In genomic region chr6:129731396-129731795, GRCh38 we compare ENCODE assay signal across 27 cellular contexts. TPM values are rescaled to one million over a fixed set of nuclear protein-coding genes. Genes with fewer than 3 reads are reported as not detected.
A peak's percentile ranks its signal among the peaks of the same experiment; 100 is the strongest.
DNase-seq lines count a peak whose midpoint lies in the region; ATAC-seq, FAIRE-seq and TF ChIP-seq lines count a peak whose summit lies in the region.
"Had no signal": no experiment of that assay in that cellular context is flagged by ENCODE, and none has a peak within 500 bp of the region (broad histone marks: within the 10 kb centered on the region; RNA-seq: fewer than 3 reads in every experiment).

No MANE protein-coding gene starts in this region.

- H3K4me1 ChIP-seq in Caco-2 (peaks cover 24% of the 10 kb centered on the region), IMR-90 (ENCODE audit: control insufficient read depth, insufficient read depth, low read length) (no peaks in the 10 kb centered on the region), astrocyte (ENCODE audit: insufficient read depth, low read length) (no peaks in the 10 kb centered on the region)
- H3K4me1 ChIP-seq: psoas muscle, SJCRH30, uterus had no signal

- CTCF ChIA-PET in Caco-2 (lab: Charles Lee) (interaction anchor here (0.6 to 3.2 kb wide), 8 partner anchors 22 to 1562 kb away, joined by 3 to 15 read pairs (median 6); partner anchors contain the start of gene ARHGAP18), IMR-90 (lab: Yijun Ruan, JAX) (interaction anchor here (1.1 kb wide), 1 partner anchor 58 kb away, joined by 4 read pairs; no protein-coding TSS in a partner anchor)

- in situ Hi-C loops in IMR-90 (cut with MboI; ENCODE audit: low sequenced_read_pairs): no loop called here

- no peak overlapping the region for H3K4me2 ChIP-seq in IMR-90 (ENCODE audit: low read depth, low read length)
- H3K4me2 ChIP-seq in astrocyte (ENCODE audit: low read length): no peak overlapping the region

- H3K9me3 ChIP-seq in Caco-2 (no peaks in the 10 kb centered on the region), IMR-90 (ENCODE audit: control insufficient read depth, insufficient read depth, low read length) (no peaks in the 10 kb centered on the region), astrocyte (ENCODE audit: insufficient read depth, low read depth, low read length) (no peaks in the 10 kb centered on the region)
- H3K9me3 ChIP-seq: psoas muscle, SJCRH30, testis, uterus had no signal

- H3K27ac Mint-ChIP-seq in Caco-2 (ENCODE audit: unreplicated experiment) (peak overlapping the region; percentile 14), astrocyte (ENCODE audit: unreplicated experiment) (peak overlapping the region; percentile 20), memory B cell (peak overlapping the region; percentile 82)
- H3K27ac Mint-ChIP-seq: activated naive CD8-positive, alpha-beta T cell treated with anti-CD3 and anti-CD28 coated beads for 36 hours had no signal

- no CpG with 5 or more reads among the region's 4 CpGs for WGBS in IMR-90 (ENCODE audit: extremely low coverage in 2 of 2, insufficient read length in 1 of 2), 2 experiments

- H4K20me1 ChIP-seq in IMR-90 (ENCODE audit: insufficient read depth, low read length) (no peaks in the 10 kb centered on the region), astrocyte (ENCODE audit: insufficient read depth, low read length) (no peaks in the 10 kb centered on the region)

- no peaks in the 10 kb centered on the region for H3K9me1 ChIP-seq in IMR-90 (ENCODE audit: insufficient read depth, low read length)

- intact Hi-C loops in Caco-2 (cut with micrococcal nuclease; ENCODE audit: unreplicated experiment): loop anchor here (1.0 kb wide), 1 partner anchor 290 kb away; no protein-coding TSS in a partner anchor
- intact Hi-C loops in IMR-90 (cut with micrococcal nuclease): no loop called here

- H3K79me1 ChIP-seq in IMR-90 (ENCODE audit: low read depth in 1 of 2, low read length in 2 of 2): no peaks in the 10 kb centered on the region

- no peak overlapping the region for H3K4ac ChIP-seq in IMR-90 (ENCODE audit: low read depth, low read length)

- H2AFZ ChIP-seq in IMR-90 (replicated peaks; ENCODE audit: low read length, poor library complexity) (peak overlapping the region; percentile 23), astrocyte (ENCODE audit: low read depth, low read length) (no peak overlapping the region)

- peak overlapping the region; percentile 18; the same call in 1 of the 2 replicates for H2BK120ac ChIP-seq in IMR-90 (ENCODE audit: low read depth, low read length)

- H3K27ac ChIP-seq in IMR-90 (ENCODE audit: insufficient read depth, low read length) (no peak overlapping the region), astrocyte (ENCODE audit: low read depth, low read length) (no peak overlapping the region)
- H3K27ac ChIP-seq: C4-2B, psoas muscle, SJCRH30, testis, uterus had no signal

- H3K36me3 ChIP-seq in Caco-2 (ENCODE audit: control insufficient read depth, insufficient read depth, low read length) (no peaks in the 10 kb centered on the region), IMR-90 (ENCODE audit: control insufficient read depth, insufficient read depth, low read length) (no peaks in the 10 kb centered on the region), astrocyte (ENCODE audit: insufficient read depth, low read length) (no peaks in the 10 kb centered on the region)
- H3K36me3 ChIP-seq: SJCRH30, uterus had no signal

- no peak overlapping the region for H3K14ac ChIP-seq in IMR-90 (replicated peaks; ENCODE audit: low read depth, low read length)

- TF ChIP-seq CTCF in Caco-2 (IDR thresholded peaks at IDR 0.05; ENCODE audit: insufficient read depth in 1 of 2, low read depth in 1 of 2, low read length in 1 of 2, severe bottlenecking in 1 of 2, unreplicated experiment in 1 of 2): no peak
- no peak for TF ChIP-seq CTCF in IMR-90 (conservative IDR thresholded peaks at IDR 0.05; ENCODE audit: low read depth, low read length)
- TF ChIP-seq CTCF in astrocyte (IDR thresholded peaks at IDR 0.05; ENCODE audit: insufficient read depth, low read depth, low read length): no peak

- no peak overlapping the region for H3K4me3 ChIP-seq in Caco-2 (ENCODE audit: low read depth, low read length)
- H3K4me3 ChIP-seq in IMR-90 (ENCODE audit: insufficient read depth, low read depth, low read length): no peak overlapping the region
- no peak overlapping the region for H3K4me3 ChIP-seq in astrocyte (ENCODE audit: insufficient read depth, low read depth, low read length)
- H3K4me3 ChIP-seq: psoas muscle, SJCRH30, testis, uterus had no signal

- H3K79me2 ChIP-seq in astrocyte (ENCODE audit: insufficient read depth, low read length): no peaks in the 10 kb centered on the region

- H3K18ac ChIP-seq in IMR-90 (ENCODE audit: low read depth, low read length): no peak overlapping the region

- H3K27me3 Mint-ChIP-seq in Caco-2 (ENCODE audit: insufficient read depth, unreplicated experiment): no peaks in the 10 kb centered on the region
- no peaks in the 10 kb centered on the region for H3K27me3 Mint-ChIP-seq in astrocyte (ENCODE audit: low read depth, unreplicated experiment)
- no peaks in the 10 kb centered on the region for H3K27me3 Mint-ChIP-seq in memory B cell
- H3K27me3 Mint-ChIP-seq: activated naive CD8-positive, alpha-beta T cell treated with anti-CD3 and anti-CD28 coated beads for 36 hours had no signal

- TF ChIP-seq POLR2A in IMR-90 (IDR thresholded peaks at IDR 0.05; ENCODE audit: low read depth, low read length): no peak

- POLR2A ChIA-PET in Caco-2 (lab: Charles Lee): no interaction called here
- POLR2A ChIA-PET in IMR-90 (lab: Charles Lee; ENCODE audit: unreplicated experiment): no interaction called here

- DNase-seq in Caco-2 (no peak), IMR-90 (no peak), astrocyte (ENCODE audit: low read depth) (no peak), memory B cell (ENCODE audit: low spot score in 2 of 2) (no peak), NCI-H1048 (lab: John Stamatoyannopoulos, UW) (no peak), MV-4-11 (lab: John Stamatoyannopoulos, UW) (no peak), NAMALWA (ENCODE audit: low spot score) (no peak)
- DNase-seq: activated CD4-positive, CD25-positive, alpha-beta regulatory T cell treated with anti-CD3 and anti-CD28 coated beads, Interleukin-2, amount 50 U/mL, for 72 hours; activated effector memory CD4-positive, alpha-beta T cell treated with anti-CD3 and anti-CD28 coated beads, Interleukin-2, amount 50 U/mL, for 16 hours; activated naive CD8-positive, alpha-beta T cell treated with anti-CD3 and anti-CD28 coated beads for 36 hours; activated T-cell treated with anti-CD3 and anti-CD28 coated beads for 4 hours; central memory CD4-positive, alpha-beta T cell; immature natural killer cell; KBM-7; NCI-H1694 treated with DMSO at 0.1 percent for 48 hours; NCI-H2171; NCI-H524; psoas muscle; SJCRH30; stimulated activated naive CD8-positive, alpha-beta T cell treated with anti-CD3 and anti-CD28 coated beads, Interleukin-15, Interleukin-2, amounts not matched to agents 100 U/mL and 50 U/mL, for 24 hours; testis; uterus had no signal

- H3K4me1 Mint-ChIP-seq in Caco-2 (ENCODE audit: low read depth, unreplicated experiment): peaks cover 25% of the 10 kb centered on the region
- peaks cover 7% of the 10 kb centered on the region for H3K4me1 Mint-ChIP-seq in astrocyte (ENCODE audit: low read depth, unreplicated experiment)
- H3K4me1 Mint-ChIP-seq in memory B cell: no peaks in the 10 kb centered on the region

- no TSS peak for BruUV-seq in Caco-2 (replicated peaks; lab: Mats Ljungman, UMichigan)
- no TSS peak for BruUV-seq in IMR-90 (replicated peaks; lab: Mats Ljungman, UMichigan)

- ATAC-seq in IMR-90 (ENCODE audit: low read depth) (no peak), memory B cell (ENCODE audit: low read depth) (no peak), HG03354 (IDR thresholded peaks at IDR 0.05; ENCODE audit: poor library complexity, severe bottlenecking, unreplicated experiment) (no peak)
- ATAC-seq: stimulated activated naive CD8-positive, alpha-beta T cell treated with anti-CD3 and anti-CD28 coated beads, Interleukin-15, Interleukin-2, amounts not matched to agents 100 U/mL and 50 U/mL, for 24 hours had no signal

- H4K8ac ChIP-seq in IMR-90 (ENCODE audit: low read depth in 2 of 2, low read length in 2 of 2): no peak overlapping the region

- H3K27me3 ChIP-seq in Caco-2 (replicated peaks; ENCODE audit: control insufficient read depth, insufficient read depth, low read length) (no peaks in the 10 kb centered on the region), IMR-90 (ENCODE audit: control insufficient read depth, insufficient read depth, low read length) (no peaks in the 10 kb centered on the region), astrocyte (ENCODE audit: insufficient read depth, low read length) (no peaks in the 10 kb centered on the region)
- H3K27me3 ChIP-seq: SJCRH30, testis, uterus had no signal

- no peak overlapping the region for H2AK5ac ChIP-seq in IMR-90 (ENCODE audit: low read depth, low read length)

- H3K23ac ChIP-seq in IMR-90 (ENCODE audit: low read depth, low read length): no peak overlapping the region

- H3K9ac ChIP-seq in IMR-90 (ENCODE audit: low read depth, low read length) (no peak overlapping the region), astrocyte (ENCODE audit: low read length) (no peak overlapping the region)

- H2BK15ac ChIP-seq in IMR-90 (ENCODE audit: low read depth, low read length): no peak overlapping the region

- no peak for FAIRE-seq in astrocyte (lab: Jason Lieb, UNC)
- FAIRE-seq: endometrium, RCC 7860, TTC549 had no signal

- H3K9me3 Mint-ChIP-seq in Caco-2 (ENCODE audit: unreplicated experiment): no peaks in the 10 kb centered on the region
- no peaks in the 10 kb centered on the region for H3K9me3 Mint-ChIP-seq in astrocyte (ENCODE audit: unreplicated experiment)
- no peaks in the 10 kb centered on the region for H3K9me3 Mint-ChIP-seq in memory B cell
- H3K9me3 Mint-ChIP-seq: activated naive CD8-positive, alpha-beta T cell treated with anti-CD3 and anti-CD28 coated beads for 36 hours; immature natural killer cell had no signal

- no peak overlapping the region for H4K91ac ChIP-seq in IMR-90 (ENCODE audit: insufficient read depth, low read depth, low read length)

- dilution Hi-C loops in IMR-90 (cut with HindIII; ENCODE audit: low sequenced_read_pairs, unreplicated experiment): no loop called here

- no peak overlapping the region for H4K5ac ChIP-seq in IMR-90 (ENCODE audit: low read depth, low read length)

- H2BK20ac ChIP-seq in IMR-90 (ENCODE audit: low read depth, low read length): no peak overlapping the region

- no peak overlapping the region for H2BK5ac ChIP-seq in IMR-90 (ENCODE audit: low read depth, low read length, poor library complexity, severe bottlenecking)

- H3K56ac ChIP-seq in IMR-90 (ENCODE audit: extremely low read depth, insufficient read depth, low read length): no peak overlapping the region

- no peaks in the 10 kb centered on the region for H3K36me3 Mint-ChIP-seq in Caco-2 (ENCODE audit: insufficient read depth, unreplicated experiment)
- H3K36me3 Mint-ChIP-seq in astrocyte (ENCODE audit: low read depth, unreplicated experiment): no peaks in the 10 kb centered on the region
- no peaks in the 10 kb centered on the region for H3K36me3 Mint-ChIP-seq in memory B cell
- H3K36me3 Mint-ChIP-seq: activated naive CD8-positive, alpha-beta T cell treated with anti-CD3 and anti-CD28 coated beads for 36 hours; immature natural killer cell had no signal

- H3K4me3 Mint-ChIP-seq in Caco-2 (ENCODE audit: unreplicated experiment): no peak overlapping the region
- H3K4me3 Mint-ChIP-seq in astrocyte (ENCODE audit: unreplicated experiment): no peak overlapping the region
- no peak overlapping the region for H3K4me3 Mint-ChIP-seq in memory B cell
- H3K4me3 Mint-ChIP-seq: activated naive CD8-positive, alpha-beta T cell treated with anti-CD3 and anti-CD28 coated beads for 36 hours; immature natural killer cell had no signal

- TF ChIP-seq RAD21 in IMR-90 (IDR thresholded peaks at IDR 0.05; ENCODE audit: low read length): no peak

- no peak overlapping the region for H2AK9ac ChIP-seq in IMR-90 (replicated peaks; ENCODE audit: low read depth, low read length, poor library complexity)

RNA-seq across cellular contexts. Expression of gene ARHGAP18, which starts 21.4 kb away (rescaled TPM):
- 15.0 and 15.6 TPM in 2 replicates for total RNA-seq in Caco-2 (2022)
- total RNA-seq in IMR-90 (2012; rRNA removed): 17.0 and 25.0 TPM in 2 replicates
- 5.0 and 6.2 TPM in 2 replicates for polyA plus RNA-seq in IMR-90 (2012; rRNA removed)
- 1.0 and 1.2 TPM in 2 replicates for polyA plus RNA-seq in IMR-90 (2012; cell fraction: cytosol; rRNA removed)
- 0.46 and 3.5 TPM in 2 replicates for polyA plus RNA-seq in IMR-90 (2012; cell fraction: nucleus; rRNA removed; ENCODE audit: low replicate concordance)
- total RNA-seq in astrocyte: 38.6 and 43.2 TPM in 2 replicates

Comparison
In these comparisons a context has a peak if more than half of its experiments do, and no peak if none do; other contexts are left out.
1. H3K27ac Mint-ChIP-seq: peak in every context shown above with its lines; median percentile 82 in memory B cell; 20 in astrocyte; 14 in Caco-2.